Comparison of ENCODE assay signal across 9 cellular contexts in genomic region chr15:58065011-58065444, GRCh38. TPM values are rescaled to one million over a fixed set of nuclear protein-coding genes. Genes with fewer than 3 reads are reported as not detected.
A peak's percentile ranks its signal among the peaks of the same experiment; 100 is the strongest.
DNase-seq lines count a peak whose midpoint lies in the region; ATAC-seq and TF ChIP-seq lines count a peak whose summit lies in the region.
"Had no signal": no experiment of that assay in that cellular context is flagged by ENCODE, and none has a peak within 500 bp of the region (broad histone marks: within the 10 kb centered on the region; RNA-seq: fewer than 3 reads in every experiment).

No MANE protein-coding gene starts in this region.

- H3K4me3 Mint-ChIP-seq in activated naive CD8-positive, alpha-beta T cell treated with anti-CD3 and anti-CD28 coated beads for 36 hours, result peak overlapping the region; percentile 29

- peaks cover 3% of the 10 kb centered on the region for H3K9me3 Mint-ChIP-seq in activated naive CD8-positive, alpha-beta T cell treated with anti-CD3 and anti-CD28 coated beads for 36 hours

- CTCF ChIA-PET in GM10248 (lab: Yijun Ruan, JAX), result interaction anchor here (6.7 kb wide), 1 partner anchor 204 kb away, joined by 39 read pairs; no protein-coding TSS in a partner anchor

- TF ChIP-seq CTCF in GM10248 (IDR thresholded peaks at IDR 0.05; ENCODE audit: control extremely low read depth, extremely low read depth, low read depth, missing control alignments), result no peak
- no peak for TF ChIP-seq CTCF in psoas muscle (IDR thresholded peaks at IDR 0.05)

- DNase-seq in GM10248 (ENCODE audit: extremely low spot score) (peak; percentile 6), psoas muscle (peak; percentile 16 to 56)
- DNase-seq in activated naive CD8-positive, alpha-beta T cell treated with anti-CD3 and anti-CD28 coated beads for 36 hours, result no peak
- DNase-seq: midbrain had no signal

- POLR2A ChIA-PET in GM10248 (lab: Yijun Ruan, JAX), result no interaction called here

- ATAC-seq in psoas muscle, result peak in 2 of 4 donors; percentile 7 to 20
- ATAC-seq in HG03342 (IDR thresholded peaks at IDR 0.05; ENCODE audit: unreplicated experiment), result no peak
- ATAC-seq in HG02642 (IDR thresholded peaks at IDR 0.05; ENCODE audit: poor library complexity, unreplicated experiment), result no peak
- ATAC-seq in SK-N-SH treated with all-trans-retinoic acid at 6 μM for 48 hours, result no peak
- no peak for ATAC-seq in HG03280 (IDR thresholded peaks at IDR 0.05; ENCODE audit: unreplicated experiment)

- peaks cover 3 to 73% (median 9%) of the 10 kb centered on the region in 3 donors for H3K27me3 ChIP-seq in psoas muscle (ENCODE audit: insufficient read depth in 3 of 3, low read length in 2 of 3)

- H3K4me3 ChIP-seq in iPS-11a (ENCODE audit: low read depth, low read length) (peak overlapping the region; percentile 41), psoas muscle (peak overlapping the region; percentile 64)

- H3K27me3 Mint-ChIP-seq in activated naive CD8-positive, alpha-beta T cell treated with anti-CD3 and anti-CD28 coated beads for 36 hours, result peaks cover 65% of the 10 kb centered on the region

- H3K27ac Mint-ChIP-seq in activated naive CD8-positive, alpha-beta T cell treated with anti-CD3 and anti-CD28 coated beads for 36 hours, result no peak overlapping the region

- H3K36me3 Mint-ChIP-seq in activated naive CD8-positive, alpha-beta T cell treated with anti-CD3 and anti-CD28 coated beads for 36 hours, result no peaks in the 10 kb centered on the region

- H3K27ac ChIP-seq in psoas muscle, result no peak overlapping the region

- 4 to 7% (median 5%) methylated on average over 37 to 38 of the region's 38 CpGs for WGBS in psoas muscle, 3 donors

- peaks cover 2% of the 10 kb centered on the region for H3K4me1 Mint-ChIP-seq in activated naive CD8-positive, alpha-beta T cell treated with anti-CD3 and anti-CD28 coated beads for 36 hours

- H3K9me3 ChIP-seq in psoas muscle, result no peaks in the 10 kb centered on the region

- H3K4me1 ChIP-seq in psoas muscle, result no peaks in the 10 kb centered on the region

- intact Hi-C loops in psoas muscle (cut with DNase I), result loop anchor here in 1 of 2 donors (5.0 kb wide), 3 partner anchors 198 to 508 kb away; no protein-coding TSS in a partner anchor

- H3K36me3 ChIP-seq in psoas muscle (ENCODE audit: insufficient read depth in 1 of 2, low read depth in 1 of 2), result no peaks in the 10 kb centered on the region

TF ChIP-seq in SK-N-SH treated with all-trans-retinoic acid at 6 μM for 48 hours, 23 proteins besides CTCF, POLR2A, EP300 and RAD21:
- no peak for TF ChIP-seq ESRRG (CRISPR knock-in tag; IDR thresholded peaks at IDR 0.05)
- no peak for TF ChIP-seq TOX (CRISPR knock-in tag; IDR thresholded peaks at IDR 0.05; ENCODE audit: borderline replicate concordance)
- TF ChIP-seq OSR1 (CRISPR knock-in tag; IDR thresholded peaks at IDR 0.05), result no peak
- no peak for TF ChIP-seq POU6F1 (CRISPR knock-in tag; IDR thresholded peaks at IDR 0.05; ENCODE audit: borderline replicate concordance, low read depth)
- TF ChIP-seq PATZ1 (CRISPR knock-in tag; IDR thresholded peaks at IDR 0.05; ENCODE audit: borderline replicate concordance), result no peak
- TF ChIP-seq BACH2 (CRISPR knock-in tag; IDR thresholded peaks at IDR 0.05; ENCODE audit: borderline replicate concordance), result no peak
- no peak for TF ChIP-seq PPARA (CRISPR knock-in tag; IDR thresholded peaks at IDR 0.05; ENCODE audit: borderline replicate concordance)
- TF ChIP-seq ZFP30 (CRISPR knock-in tag; IDR thresholded peaks at IDR 0.05), result no peak
- TF ChIP-seq ZNF565 (CRISPR knock-in tag; conservative IDR thresholded peaks at IDR 0.05; ENCODE audit: low read depth), result no peak
- no peak for TF ChIP-seq ZNF8 (CRISPR knock-in tag; IDR thresholded peaks at IDR 0.05)
- TF ChIP-seq TCF4 (CRISPR knock-in tag; IDR thresholded peaks at IDR 0.05; ENCODE audit: borderline replicate concordance), result no peak
- no peak for TF ChIP-seq CSDC2 (CRISPR knock-in tag; IDR thresholded peaks at IDR 0.05)
- TF ChIP-seq TSHZ2 (CRISPR knock-in tag; IDR thresholded peaks at IDR 0.05), result no peak

RNA-seq across cellular contexts. Expression of gene ALDH1A2, which starts 0.5 kb away (rescaled TPM):
- under 1 TPM; 0.35 to 0.90 TPM for total RNA-seq in activated naive CD8-positive, alpha-beta T cell treated with anti-CD3 and anti-CD28 coated beads for 36 hours
- total RNA-seq in psoas muscle, result 1 to 10 TPM; 2.5 to 4.7 (median 3.0) TPM
- polyA plus RNA-seq in psoas muscle, result 1 to 10 TPM in 1 of 3 donors, under 1 TPM in 2; 0.74 to 1.9 (median 0.80) TPM
